ENCODE assay signal across 21 cellular contexts in the genomic region with DNA sequence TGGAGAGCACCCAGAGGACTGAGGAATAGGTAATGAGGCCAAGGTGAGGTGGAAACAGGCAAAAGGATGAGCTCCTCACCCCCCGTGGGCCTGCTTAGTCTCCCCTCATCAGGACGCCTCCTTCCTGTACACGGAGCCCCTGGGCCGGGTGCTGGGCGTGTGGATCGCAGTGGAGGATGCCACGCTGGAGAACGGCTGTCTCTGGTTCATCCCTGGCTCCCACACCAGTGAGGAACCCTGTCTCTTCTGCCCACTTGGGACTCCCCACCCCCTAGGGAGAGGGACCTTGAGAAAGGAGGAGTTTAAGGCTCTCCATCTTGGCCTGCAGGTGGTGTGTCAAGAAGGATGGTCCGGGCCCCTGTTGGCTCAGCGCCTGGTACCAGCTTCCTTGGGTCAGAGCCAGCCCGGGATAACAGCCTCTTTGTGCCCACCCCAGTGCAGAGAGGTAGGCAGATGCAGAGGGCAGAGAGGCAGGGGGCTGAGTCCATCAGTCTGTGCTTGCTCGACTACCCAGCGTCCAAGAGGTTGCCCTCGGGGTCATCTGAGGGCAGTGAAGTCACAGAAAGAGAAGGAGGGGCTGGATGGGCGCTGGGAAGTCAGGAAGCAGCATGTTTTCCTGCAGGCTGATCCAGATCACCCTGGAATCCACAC. TPM values are rescaled to one million over a fixed set of nuclear protein-coding genes. Genes with fewer than 3 reads are reported as not detected.
DNase-seq lines count a peak whose midpoint lies in the region; ATAC-seq, FAIRE-seq and TF ChIP-seq lines count a peak whose summit lies in the region.
"Had no signal": no experiment of that assay in that cellular context is flagged by ENCODE, and none has a peak within 500 bp of the region (broad histone marks: within the 10 kb centered on the region; RNA-seq: fewer than 3 reads in every experiment).

No MANE protein-coding gene starts in this region.

- in situ Hi-C loops in K562 (cut with MboI): no loop called here

- no peak overlapping the region for H3K27ac ChIP-seq in K562 (ENCODE audit: extremely low read depth, low read depth, low read length)
- peak overlapping the region; percentile 53 for H3K27ac ChIP-seq in lower lobe of right lung
- H3K27ac ChIP-seq in subcutaneous abdominal adipose tissue (ENCODE audit: low read depth, low read length): peak overlapping the region; percentile 69
- H3K27ac ChIP-seq: pancreas had no signal

- peaks cover 2% of the 10 kb centered on the region for H3K9me1 ChIP-seq in K562 (ENCODE audit: control insufficient read depth, insufficient read depth, low read length)

- CTCF ChIA-PET in K562 (lab: Yijun Ruan, JAX; ENCODE audit: low intra/inter-chr PET ratio): no interaction called here

- no peaks in the 10 kb centered on the region for H4K20me1 ChIP-seq in K562 (replicated peaks; ENCODE audit: control insufficient read depth, insufficient read depth, low read length)

- H3K4me1 ChIP-seq in K562 (replicated peaks in 1 of 2; ENCODE audit: control insufficient read depth in 2 of 2, insufficient read depth in 2 of 2, low read length in 2 of 2) (peaks cover 17 to 31% of the 10 kb centered on the region in 2 experiments), lower lobe of right lung (peaks cover 35% of the 10 kb centered on the region), subcutaneous abdominal adipose tissue (ENCODE audit: control insufficient read depth in 5 of 5, insufficient read depth in 5 of 5, low read length in 5 of 5) (peaks cover 12 to 47% (median 37%) of the 10 kb centered on the region in 5 donors)
- H3K4me1 ChIP-seq: pancreas had no signal

- WGBS in K562 (ENCODE audit: insufficient coverage, low coverage, missing lambda C conversion rate): 62% methylated on average over 15 of the region's 15 CpGs

- H3K9me3 ChIP-seq in K562 (replicated peaks; ENCODE audit: control insufficient read depth, insufficient read depth, low read depth, low read length): no peaks in the 10 kb centered on the region
- no peaks in the 10 kb centered on the region for H3K9me3 ChIP-seq in lower lobe of right lung
- no peaks in the 10 kb centered on the region for H3K9me3 ChIP-seq in subcutaneous abdominal adipose tissue (ENCODE audit: control insufficient read depth in 5 of 5, low read length in 5 of 5)
- H3K9me3 ChIP-seq: pancreas had no signal

- H2AFZ ChIP-seq in K562 (ENCODE audit: low read depth, low read length): no peak overlapping the region

- TF ChIP-seq EP300 in K562 (IDR thresholded peaks at IDR 0.05; ENCODE audit: low read length): no peak

- H3K36me3 ChIP-seq in K562 (ENCODE audit: control insufficient read depth, insufficient read depth, low read length): peaks cover 3% of the 10 kb centered on the region; the same call in 1 of the 3 replicates
- peaks cover 25% of the 10 kb centered on the region for H3K36me3 ChIP-seq in lower lobe of right lung
- H3K36me3 ChIP-seq in subcutaneous abdominal adipose tissue (ENCODE audit: control insufficient read depth in 5 of 5, insufficient read depth in 5 of 5, low read length in 5 of 5): peaks cover 0 to 14% (median 11%) of the 10 kb centered on the region in 5 donors
- H3K36me3 ChIP-seq: pancreas had no signal

- peaks cover under 1% of the 10 kb centered on the region; the same call in 2 of the 3 replicates for H3K79me2 ChIP-seq in K562 (ENCODE audit: control insufficient read depth, insufficient read depth, low read length)

- POLR2A ChIA-PET in K562 (lab: Yijun Ruan, JAX): no interaction called here

- H3K4me2 ChIP-seq in K562 (ENCODE audit: insufficient read depth, low read length): no peak overlapping the region

- no peak for FAIRE-seq in K562 (lab: Jason Lieb, UNC)
- FAIRE-seq: pancreas had no signal

- ATAC-seq in K562 (no peak), lower lobe of right lung (peak; percentile 15 to 19), HG02938 (IDR thresholded peaks at IDR 0.05; ENCODE audit: unreplicated experiment) (no peak)
- ATAC-seq: activated CD4-positive, CD25-positive, alpha-beta regulatory T cell treated with anti-CD3 and anti-CD28 coated beads, Interleukin-2, amount 50 U/mL, for 24 hours; esophagus mucosa; pancreas had no signal

- no TSS peak for BruUV-seq in K562 (replicated peaks; lab: Mats Ljungman, UMichigan)

- intact Hi-C loops in K562 (cut with micrococcal nuclease) (no loop called here), cardiac septum (cut with DNase I) (no loop called here), lower lobe of right lung (cut with DNase I) (no loop called here)

- no peak for TF ChIP-seq RAD21 in K562 (CRISPR knock-in tag; conservative IDR thresholded peaks at IDR 0.05 in 1 of 2, IDR thresholded peaks at IDR 0.05 in 1 of 2)

- TF ChIP-seq CTCF in K562 (IDR thresholded peaks at IDR 0.05 in 2 of 3, conservative IDR thresholded peaks at IDR 0.05 in 1 of 3; ENCODE audit: insufficient read depth in 2 of 3, low read depth in 1 of 3, low read length in 3 of 3) (no peak), lower lobe of right lung (IDR thresholded peaks at IDR 0.05) (no peak)

- H3K4me3 ChIP-seq in K562: no peak overlapping the region
- peak overlapping the region; percentile 24 for H3K4me3 ChIP-seq in lower lobe of right lung
- no peak overlapping the region for H3K4me3 ChIP-seq in subcutaneous abdominal adipose tissue (ENCODE audit: low read depth in 1 of 5, low read length in 5 of 5)
- H3K4me3 ChIP-seq: lung, pancreas had no signal

- H3K27me3 ChIP-seq in K562 (ENCODE audit: control insufficient read depth in 2 of 2, insufficient read depth in 2 of 2, low read length in 2 of 2) (no peaks in the 10 kb centered on the region), lower lobe of right lung (ENCODE audit: low read depth) (no peaks in the 10 kb centered on the region), subcutaneous abdominal adipose tissue (ENCODE audit: control insufficient read depth in 5 of 5, insufficient read depth in 4 of 5, low read length in 5 of 5) (no peaks in the 10 kb centered on the region)
- H3K27me3 ChIP-seq: pancreas had no signal

- H3K9ac ChIP-seq in K562 (ENCODE audit: insufficient read depth in 1 of 2, low read depth in 2 of 2, low read length in 2 of 2): peak overlapping the region in 1 of 2 experiments; percentile 14; a peak in 1 of 4 replicates
- H3K9ac ChIP-seq in subcutaneous abdominal adipose tissue (ENCODE audit: low read length in 5 of 5): no peak overlapping the region

- TF ChIP-seq POLR2A in K562 (conservative IDR thresholded peaks at IDR 0.05): no peak

- no peak for DNase-seq in K562 (ENCODE audit: extremely low read depth in 1 of 4, low spot score in 3 of 4)
- peak; percentile 60 for DNase-seq in cardiac septum (ENCODE audit: low spot score)
- peak; percentile 36 for DNase-seq in lower lobe of right lung
- DNase-seq in glomerular visceral epithelial cell (ENCODE audit: extremely low spot score): no peak
- no peak for DNase-seq in NOMO-1 (lab: John Stamatoyannopoulos, UW; ENCODE audit: unreplicated experiment in 2 of 2)
- no peak for DNase-seq in iPS-NIHi7 (ENCODE audit: extremely low spot score)
- DNase-seq: activated CD8-positive, alpha-beta memory T cell treated with anti-CD3 and anti-CD28 coated beads for 24 hours; activated naive CD4-positive, alpha-beta T cell treated with anti-CD3 and anti-CD28 coated beads, Interleukin-2, amount 10 ng/mL, durations not matched to agents 7 days and 5 days; activated T-cell treated with anti-CD3 and anti-CD28 coated beads, Interleukin-2, amount 50 U/mL, for 48 hours; DMS79; HCEC 1CT; Kasumi-1; NCI-H2029 treated with DMSO at 0.1 percent for 48 hours; stimulated activated CD4-positive, alpha-beta T cell treated with anti-CD3 and anti-CD28 coated beads, Interleukin-1b, Interleukin-23, amount 100 ng/mL, for 48 hours; stimulated activated naive CD4-positive, alpha-beta T cell had no signal

RNA-seq across cellular contexts. Expression of a gene that starts 7.0 kb away (rescaled TPM):
- 13.9 and 44.2 TPM in 2 replicates for total RNA-seq in K562 (2011; cell fraction: chromatin; rRNA removed; ENCODE audit: low replicate concordance)
- total RNA-seq in K562 (2011; cell fraction: nucleolus; rRNA removed): 48.2 and 55.4 TPM in 2 replicates
- 27.6 and 38.4 TPM in 2 replicates for total RNA-seq in K562 (2011; cell fraction: nucleoplasm; rRNA removed)
- total RNA-seq in K562 (2014; rRNA removed) (11.7 and 18.4 TPM in 2 replicates), K562 (2014; rRNA removed; fragmentation: Illumina TruSeq; extraction: Trizol) (7.5 and 8.4 TPM in 2 replicates), K562 (2015; rRNA removed; fragmentation: Illumina TruSeq; extraction: Trizol) (13.7 and 14.0 TPM in 2 replicates), K562 (2021) (14.2 and 14.7 TPM in 2 replicates), cardiac septum (9.8 TPM), lower lobe of right lung (14.4 TPM)
- polyA plus RNA-seq in K562 (2011; rRNA removed) (10.8 and 13.0 TPM in 2 replicates), K562 (2014; fragmentation: Illumina TruSeq; extraction: Trizol) (14.0 and 15.0 TPM in 2 replicates), K562 (2014; fragmentation: Nextera tagmentation; extraction: Ambion mirVana) (1 to 10 TPM; 2.6 to 3.7 TPM), K562 (2014; rRNA removed) (10.6 and 11.1 TPM in 2 replicates)
- polyA plus RNA-seq in K562 (2011; cell fraction: cytosol; rRNA removed): 15.7 and 32.2 TPM in 2 replicates
- 9.0 and 11.9 TPM in 2 replicates for polyA plus RNA-seq in K562 (2011; cell fraction: nucleus; rRNA removed)
- polyA plus RNA-seq in K562 (2012): 9.5 and 16.7 TPM in 2 replicates
- polyA minus RNA-seq in K562 (2011; rRNA and poly(A)+ RNA removed): 16.4 and 25.9 TPM in 2 replicates
- 6.7 and 11.4 TPM in 2 replicates for polyA minus RNA-seq in K562 (2011; cell fraction: cytosol; rRNA and poly(A)+ RNA removed)
- 16.6 and 23.7 TPM in 2 replicates for polyA minus RNA-seq in K562 (2011; cell fraction: nucleus; rRNA and poly(A)+ RNA removed)

RNA-seq across cellular contexts. Expression of a gene that starts 7.1 kb away (rescaled TPM):
- total RNA-seq in K562 (2011; cell fraction: chromatin; rRNA removed; ENCODE audit: low replicate concordance): 545 and 736 TPM in 2 replicates
- 287 and 308 TPM in 2 replicates for total RNA-seq in K562 (2011; cell fraction: nucleolus; rRNA removed)
- 273 and 303 TPM in 2 replicates for total RNA-seq in K562 (2011; cell fraction: nucleoplasm; rRNA removed)
- total RNA-seq in K562 (2014; rRNA removed): 64.3 and 92.3 TPM in 2 replicates
- 66.6 and 84.5 TPM in 2 replicates for total RNA-seq in K562 (2014; rRNA removed; fragmentation: Illumina TruSeq; extraction: Trizol)
- total RNA-seq in K562 (2015; rRNA removed; fragmentation: Illumina TruSeq; extraction: Trizol): 69.9 and 70.6 TPM in 2 replicates
- total RNA-seq in K562 (2021): 123 and 135 TPM in 2 replicates
- polyA plus RNA-seq in K562 (2011; rRNA removed): 71.2 and 106 TPM in 2 replicates
- polyA plus RNA-seq in K562 (2011; cell fraction: cytosol; rRNA removed): 109 and 123 TPM in 2 replicates
- 185 and 200 TPM in 2 replicates for polyA plus RNA-seq in K562 (2011; cell fraction: nucleus; rRNA removed)
- polyA plus RNA-seq in K562 (2012): 61.5 and 77.1 TPM in 2 replicates
- 107 and 110 TPM in 2 replicates for polyA plus RNA-seq in K562 (2014; fragmentation: Illumina TruSeq; extraction: Trizol)
- 10 to 100 TPM; 11.7 to 17.9 TPM for polyA plus RNA-seq in K562 (2014; fragmentation: Nextera tagmentation; extraction: Ambion mirVana)
- polyA plus RNA-seq in K562 (2014; rRNA removed): 64.7 and 70.6 TPM in 2 replicates
- polyA minus RNA-seq in K562 (2011; rRNA and poly(A)+ RNA removed): 241 and 300 TPM in 2 replicates
- 193 and 215 TPM in 2 replicates for polyA minus RNA-seq in K562 (2011; cell fraction: cytosol; rRNA and poly(A)+ RNA removed)
- 102 and 146 TPM in 2 replicates for polyA minus RNA-seq in K562 (2011; cell fraction: nucleus; rRNA and poly(A)+ RNA removed)
- total RNA-seq in cardiac septum: 36.3 TPM
- total RNA-seq in lower lobe of right lung: 42.4 TPM

RNA-seq across cellular contexts. Expression of a gene that starts 19.6 kb away (rescaled TPM):
- 1.0 and 4.9 TPM in 2 replicates for total RNA-seq in K562 (2011; cell fraction: chromatin; rRNA removed; ENCODE audit: low replicate concordance)
- 1.0 and 1.3 TPM in 2 replicates for total RNA-seq in K562 (2011; cell fraction: nucleolus; rRNA removed)
- total RNA-seq in K562 (2011; cell fraction: nucleoplasm; rRNA removed): 1.4 and 1.8 TPM in 2 replicates
- total RNA-seq in K562 (2014; rRNA removed) (0.49 and 1.3 TPM in 2 replicates), K562 (2014; rRNA removed; fragmentation: Illumina TruSeq; extraction: Trizol) (0.45 and 0.69 TPM in 2 replicates), K562 (2015; rRNA removed; fragmentation: Illumina TruSeq; extraction: Trizol) (0.36 and 0.79 TPM in 2 replicates), K562 (2021) (0.58 and 0.66 TPM in 2 replicates), cardiac septum (21.9 TPM), lower lobe of right lung (39.8 TPM)
- polyA plus RNA-seq in K562 (2011; rRNA removed) (1.2 and 2.1 TPM in 2 replicates), K562 (2014; fragmentation: Illumina TruSeq; extraction: Trizol) (0.80 and 1.0 TPM in 2 replicates), K562 (2014; fragmentation: Nextera tagmentation; extraction: Ambion mirVana) (1 to 10 TPM in 1 of 2 experiments, under 1 TPM in 1; 0.80 to 1.0 TPM), K562 (2014; rRNA removed) (0.32 and 0.91 TPM in 2 replicates)
- 2.2 and 2.5 TPM in 2 replicates for polyA plus RNA-seq in K562 (2011; cell fraction: cytosol; rRNA removed)
- 3.7 and 4.1 TPM in 2 replicates for polyA plus RNA-seq in K562 (2011; cell fraction: nucleus; rRNA removed)
- polyA plus RNA-seq in K562 (2012): 0.87 and 1.2 TPM in 2 replicates
- 0.48 and 2.0 TPM in 2 replicates for polyA minus RNA-seq in K562 (2011; rRNA and poly(A)+ RNA removed)
- polyA minus RNA-seq in K562 (2011; cell fraction: cytosol; rRNA and poly(A)+ RNA removed): not detected in 2 replicates
- polyA minus RNA-seq in K562 (2011; cell fraction: nucleus; rRNA and poly(A)+ RNA removed): 0.54 and 1.1 TPM in 2 replicates

RNA-seq across cellular contexts. Expression of a gene that starts 58.5 kb away (rescaled TPM):
- 23.0 and 71.8 TPM in 2 replicates for total RNA-seq in K562 (2011; cell fraction: chromatin; rRNA removed; ENCODE audit: low replicate concordance)
- 46.7 and 55.7 TPM in 2 replicates for total RNA-seq in K562 (2011; cell fraction: nucleolus; rRNA removed)
- 50.5 and 51.6 TPM in 2 replicates for total RNA-seq in K562 (2011; cell fraction: nucleoplasm; rRNA removed)
- 15.3 and 17.2 TPM in 2 replicates for total RNA-seq in K562 (2014; rRNA removed)
- total RNA-seq in K562 (2014; rRNA removed; fragmentation: Illumina TruSeq; extraction: Trizol): 5.5 and 6.4 TPM in 2 replicates
- 8.4 TPM in 2 replicates for total RNA-seq in K562 (2015; rRNA removed; fragmentation: Illumina TruSeq; extraction: Trizol)
- 23.5 and 24.7 TPM in 2 replicates for total RNA-seq in K562 (2021)
- polyA plus RNA-seq in K562 (2011; rRNA removed): 8.9 and 11.5 TPM in 2 replicates
- polyA plus RNA-seq in K562 (2011; cell fraction: cytosol; rRNA removed): 12.9 and 17.9 TPM in 2 replicates
- polyA plus RNA-seq in K562 (2011; cell fraction: nucleus; rRNA removed): 10.0 and 13.2 TPM in 2 replicates
- polyA plus RNA-seq in K562 (2012): 14.0 and 15.6 TPM in 2 replicates
- 14.0 and 19.8 TPM in 2 replicates for polyA plus RNA-seq in K562 (2014; fragmentation: Illumina TruSeq; extraction: Trizol)
- 1 to 10 TPM; 2.9 to 3.5 TPM for polyA plus RNA-seq in K562 (2014; fragmentation: Nextera tagmentation; extraction: Ambion mirVana)
- 13.4 and 15.4 TPM in 2 replicates for polyA plus RNA-seq in K562 (2014; rRNA removed)
- 13.2 and 19.4 TPM in 2 replicates for polyA minus RNA-seq in K562 (2011; rRNA and poly(A)+ RNA removed)
- 13.9 and 15.2 TPM in 2 replicates for polyA minus RNA-seq in K562 (2011; cell fraction: cytosol; rRNA and poly(A)+ RNA removed)
- 7.0 and 8.6 TPM in 2 replicates for polyA minus RNA-seq in K562 (2011; cell fraction: nucleus; rRNA and poly(A)+ RNA removed)
- 24.2 TPM for total RNA-seq in cardiac septum
- 45.5 TPM for total RNA-seq in lower lobe of right lung

RNA-seq across cellular contexts. Expression of a gene that starts 58.6 kb away (rescaled TPM):
- 34.0 and 59.4 TPM in 2 replicates for total RNA-seq in K562 (2011; cell fraction: chromatin; rRNA removed; ENCODE audit: low replicate concordance)
- 26.8 and 33.7 TPM in 2 replicates for total RNA-seq in K562 (2011; cell fraction: nucleolus; rRNA removed)
- total RNA-seq in K562 (2011; cell fraction: nucleoplasm; rRNA removed): 23.8 and 32.1 TPM in 2 replicates
- total RNA-seq in K562 (2014; rRNA removed) (11.1 and 16.0 TPM in 2 replicates), K562 (2014; rRNA removed; fragmentation: Illumina TruSeq; extraction: Trizol) (6.5 and 8.8 TPM in 2 replicates), K562 (2015; rRNA removed; fragmentation: Illumina TruSeq; extraction: Trizol) (8.5 and 9.2 TPM in 2 replicates), K562 (2021) (11.7 and 14.7 TPM in 2 replicates), cardiac septum (9.2 TPM), lower lobe of right lung (7.1 TPM)
- polyA plus RNA-seq in K562 (2011; rRNA removed) (16.1 and 20.2 TPM in 2 replicates), K562 (2014; fragmentation: Illumina TruSeq; extraction: Trizol) (13.4 and 14.8 TPM in 2 replicates), K562 (2014; fragmentation: Nextera tagmentation; extraction: Ambion mirVana) (10 to 100 TPM in 1 of 2 experiments, 1 to 10 TPM in 1; 6.4 to 11.0 TPM), K562 (2014; rRNA removed) (16.8 and 21.8 TPM in 2 replicates)
- polyA plus RNA-seq in K562 (2011; cell fraction: cytosol; rRNA removed): 21.7 and 22.5 TPM in 2 replicates
- polyA plus RNA-seq in K562 (2011; cell fraction: nucleus; rRNA removed): 41.4 and 54.7 TPM in 2 replicates
- polyA plus RNA-seq in K562 (2012): 9.8 and 19.5 TPM in 2 replicates
- 6.0 and 7.0 TPM in 2 replicates for polyA minus RNA-seq in K562 (2011; rRNA and poly(A)+ RNA removed)
- polyA minus RNA-seq in K562 (2011; cell fraction: cytosol; rRNA and poly(A)+ RNA removed): 5.9 and 6.1 TPM in 2 replicates
- polyA minus RNA-seq in K562 (2011; cell fraction: nucleus; rRNA and poly(A)+ RNA removed): 6.3 and 7.3 TPM in 2 replicates

Comparison
In these comparisons a context has a peak if more than half of its experiments do, and no peak if none do; other contexts are left out.
1. ATAC-seq: peak in lower lobe of right lung (2 of 2); none in K562 (single experiment) and HG02938 (single experiment).
2. DNase-seq: peak in cardiac septum (single experiment) and lower lobe of right lung (single experiment); none in K562 (0 of 4), glomerular visceral epithelial cell (single experiment), NOMO-1 (0 of 2) and iPS-NIHi7 (single experiment).